In genomic region chr6:138250513-138251247, GRCh38 we compare ENCODE assay signal across 9 cellular contexts.
DNase-seq lines count a peak whose midpoint lies in the region; ATAC-seq lines count a peak whose summit lies in the region.
"Had no signal": no experiment of that assay in that cellular context is flagged by ENCODE, and none has a peak within 500 bp of the region (broad histone marks: within the 10 kb centered on the region; RNA-seq: fewer than 3 reads in every experiment).

No MANE protein-coding gene starts in this region.

- peak overlapping the region; percentile 37 for H3K9ac ChIP-seq in mucosa of stomach (ENCODE audit: low read length)

- no peak overlapping the region for H3K4me3 ChIP-seq in mucosa of stomach (ENCODE audit: low read length)

- peaks cover 4% of the 10 kb centered on the region for H3K36me3 ChIP-seq in mucosa of stomach (ENCODE audit: control insufficient read depth, insufficient read depth, low read length)

- H3K27ac ChIP-seq in epithelial cell of prostate, result no peak overlapping the region

- ATAC-seq in HG03108 (IDR thresholded peaks at IDR 0.05; ENCODE audit: unreplicated experiment) (no peak), GM18861 (IDR thresholded peaks at IDR 0.05; ENCODE audit: unreplicated experiment) (no peak)

- H3K9me3 ChIP-seq in mucosa of stomach (ENCODE audit: control insufficient read depth, low read length), result no peaks in the 10 kb centered on the region

- H3K4me1 ChIP-seq in mucosa of stomach (ENCODE audit: control insufficient read depth, insufficient read depth, low read length), result peaks cover 6% of the 10 kb centered on the region

- no peaks in the 10 kb centered on the region for H3K27me3 ChIP-seq in mucosa of stomach (ENCODE audit: control insufficient read depth, insufficient read depth, low read length)

- DNase-seq in AG08395 (ENCODE audit: low spot score) (peak; percentile 78), NCI-H2196 treated with DMSO at 0.1 percent for 48 hours (lab: John Stamatoyannopoulos, UW; ENCODE audit: unreplicated experiment) (peak; percentile 12), epithelial cell of prostate (ENCODE audit: low read depth, low spot score) (peak; percentile 46), GM19238 (ENCODE audit: insufficient read length, low spot score) (no peak), activated T-cell treated with anti-CD3 and anti-CD28 coated beads for 4 hours (no peak)
- DNase-seq: CD8-positive, alpha-beta memory T cell had no signal

Comparison
In these comparisons a context has a peak if more than half of its experiments do, and no peak if none do; other contexts are left out.
1. DNase-seq: peak in AG08395 (single experiment), NCI-H2196 treated with DMSO at 0.1 percent for 48 hours (single experiment) and epithelial cell of prostate (single experiment); none in GM19238 (single experiment) and activated T-cell treated with anti-CD3 and anti-CD28 coated beads for 4 hours (single experiment).